ENCODE assay signal across 12 cellular contexts in the genomic region with DNA sequence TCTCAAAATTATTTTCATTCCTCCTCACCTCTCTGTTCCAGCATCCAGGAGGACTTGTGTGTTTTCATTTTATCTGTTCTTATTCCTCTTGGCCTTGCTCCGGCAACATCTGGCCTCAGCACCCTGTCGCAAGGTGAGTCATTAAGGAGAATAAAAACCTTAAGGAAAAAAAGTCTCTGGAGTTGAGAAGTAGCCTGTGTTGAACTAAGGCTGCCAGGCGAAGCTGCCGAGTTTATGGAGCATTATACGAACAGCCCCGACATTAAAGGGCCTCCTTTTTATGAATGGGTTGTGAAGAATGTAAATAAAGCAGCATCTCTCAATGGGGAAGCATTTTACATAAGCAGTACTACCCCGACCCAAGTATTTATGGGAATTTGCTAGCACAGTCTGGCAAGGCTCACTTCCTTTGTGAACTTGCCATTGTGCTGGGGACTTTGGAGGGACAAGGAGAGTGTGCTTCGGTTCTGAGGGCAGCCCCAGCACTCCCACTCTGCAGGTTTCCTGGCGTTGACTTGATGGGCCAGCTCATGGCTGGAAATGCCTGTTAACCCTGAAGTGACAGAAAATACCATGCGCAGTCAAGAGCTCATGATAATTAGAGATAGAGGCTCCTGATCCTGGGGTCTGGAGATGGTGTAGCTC. TPM values are rescaled to one million over a fixed set of nuclear protein-coding genes. Genes with fewer than 3 reads are reported as not detected.
A peak's percentile ranks its signal among the peaks of the same experiment; 100 is the strongest.
DNase-seq lines count a peak whose midpoint lies in the region; FAIRE-seq and TF ChIP-seq lines count a peak whose summit lies in the region.
"Had no signal": no experiment of that assay in that cellular context is flagged by ENCODE, and none has a peak within 500 bp of the region (broad histone marks: within the 10 kb centered on the region; RNA-seq: fewer than 3 reads in every experiment).

No MANE protein-coding gene starts in this region.

- peaks cover 62% of the 10 kb centered on the region for H3K4me1 Mint-ChIP-seq in activated T-cell treated with anti-CD3 and anti-CD28 coated beads, Interleukin-2, amount 50 U/mL, for 24 hours (ENCODE audit: low read depth)

- DNase-seq in activated T-cell treated with anti-CD3 and anti-CD28 coated beads, Interleukin-2, amount 50 U/mL, for 24 hours: no peak
- no peak for DNase-seq in activated T-cell treated with anti-CD3 and anti-CD28 coated beads, Interleukin-2, amount 50 U/mL, for 48 hours
- DNase-seq in UCSD-AML1 (lab: John Stamatoyannopoulos, UW; ENCODE audit: unreplicated experiment): peak; percentile 46
- peak; percentile 64 for DNase-seq in hepatocyte (ENCODE audit: low spot score)
- DNase-seq in activated CD4-positive, alpha-beta T cell treated with anti-CD3 and anti-CD28 coated beads for 1 hour: no peak
- no peak for DNase-seq in RCC 7860 (ENCODE audit: low spot score)
- no peak for DNase-seq in inferior parietal cortex (ENCODE audit: extremely low spot score)
- DNase-seq: SK-N-SH had no signal

- H3K27me3 ChIP-seq in hepatocyte (no peaks in the 10 kb centered on the region), skeletal muscle tissue (ENCODE audit: control insufficient read depth in 3 of 3, insufficient read depth in 3 of 3, low read length in 3 of 3) (no peaks in the 10 kb centered on the region)

- H3K79me2 ChIP-seq in hepatocyte: peaks cover 86% of the 10 kb centered on the region

- no peak overlapping the region for H2AFZ ChIP-seq in hepatocyte

- peaks cover 79% of the 10 kb centered on the region for H4K20me1 ChIP-seq in hepatocyte (ENCODE audit: insufficient read depth, poor library complexity, severe bottlenecking)

- no peaks in the 10 kb centered on the region for H3K9me3 ChIP-seq in hepatocyte (ENCODE audit: low read depth)
- H3K9me3 ChIP-seq in skeletal muscle tissue (ENCODE audit: control insufficient read depth in 3 of 3, low read length in 3 of 3): no peaks in the 10 kb centered on the region
- H3K9me3 ChIP-seq: A549, SK-N-SH had no signal

- 33% methylated on average over 10 of the region's 10 CpGs for WGBS in hepatocyte (ENCODE audit: low lambda C conversion rate, missing lambda C conversion rate)

- H3K9ac ChIP-seq in skeletal muscle tissue (ENCODE audit: low read depth in 1 of 3, low read length in 3 of 3): peak overlapping the region in 1 of 3 donors; percentile 5
- H3K9ac ChIP-seq: SK-N-SH had no signal

- no peaks in the 10 kb centered on the region for H3K9me2 ChIP-seq in hepatocyte (replicated peaks; ENCODE audit: insufficient read depth)
- H3K9me2 ChIP-seq: SK-N-SH had no signal

- no peaks in the 10 kb centered on the region for H3K9me3 Mint-ChIP-seq in activated T-cell treated with anti-CD3 and anti-CD28 coated beads, Interleukin-2, amount 50 U/mL, for 24 hours

- H3K27ac ChIP-seq in hepatocyte (peak overlapping the region; percentile 28), skeletal muscle tissue (ENCODE audit: low read depth, low read length) (peak overlapping the region; percentile 36)
- H3K27ac ChIP-seq: A549 had no signal

- peaks cover 4% of the 10 kb centered on the region for H3K36me3 Mint-ChIP-seq in activated T-cell treated with anti-CD3 and anti-CD28 coated beads, Interleukin-2, amount 50 U/mL, for 24 hours (ENCODE audit: low read depth)

- H3K4me3 Mint-ChIP-seq in activated T-cell treated with anti-CD3 and anti-CD28 coated beads, Interleukin-2, amount 50 U/mL, for 24 hours: no peak overlapping the region

- peak overlapping the region; percentile 58 for H3K27ac Mint-ChIP-seq in activated T-cell treated with anti-CD3 and anti-CD28 coated beads, Interleukin-2, amount 50 U/mL, for 24 hours

- no peak overlapping the region for H3K4me3 ChIP-seq in hepatocyte
- no peak overlapping the region for H3K4me3 ChIP-seq in skeletal muscle tissue (ENCODE audit: low read length in 3 of 3)
- H3K4me3 ChIP-seq: A549, lung had no signal

- H3K4me2 ChIP-seq in hepatocyte: peak overlapping the region; percentile 57
- H3K4me2 ChIP-seq: A549, SK-N-SH had no signal

- no peak for TF ChIP-seq CTCF in hepatocyte (IDR thresholded peaks at IDR 0.05; ENCODE audit: poor library complexity)

- H3K27me3 Mint-ChIP-seq in activated T-cell treated with anti-CD3 and anti-CD28 coated beads, Interleukin-2, amount 50 U/mL, for 24 hours: no peaks in the 10 kb centered on the region

- H3K4me1 ChIP-seq in hepatocyte (ENCODE audit: insufficient read depth) (peaks cover 23% of the 10 kb centered on the region), skeletal muscle tissue (ENCODE audit: control insufficient read depth in 3 of 3, insufficient read depth in 3 of 3, low read length in 3 of 3) (peaks cover 4 to 25% (median 10%) of the 10 kb centered on the region in 3 donors)

- H3K36me3 ChIP-seq in hepatocyte (replicated peaks; ENCODE audit: insufficient read depth, low read depth) (no peaks in the 10 kb centered on the region), skeletal muscle tissue (ENCODE audit: control insufficient read depth in 3 of 3, insufficient read depth in 3 of 3, low read length in 3 of 3) (peaks cover 0 to 3% (median 0%) of the 10 kb centered on the region in 3 donors)

- no peak for FAIRE-seq in RCC 7860 (lab: Jason Lieb, UNC)
- FAIRE-seq: A549, frontal cortex had no signal

RNA-seq across cellular contexts. Expression of a gene that starts 4.8 kb away (rescaled TPM):
- 10.6 and 17.2 TPM in 2 replicates for total RNA-seq in hepatocyte
- polyA plus RNA-seq in hepatocyte: 12.3 and 13.9 TPM in 2 replicates
- total RNA-seq in skeletal muscle tissue: 9.4 TPM

RNA-seq across cellular contexts. Expression of a gene that starts 25.3 kb away (rescaled TPM):
- total RNA-seq in hepatocyte: 15.2 and 16.6 TPM in 2 replicates
- polyA plus RNA-seq in hepatocyte: 15.7 and 16.8 TPM in 2 replicates
- 6.8 TPM for total RNA-seq in skeletal muscle tissue

RNA-seq across cellular contexts. Expression of a gene that starts 39.9 kb away (rescaled TPM):
- total RNA-seq in hepatocyte (27.1 and 31.5 TPM in 2 replicates), skeletal muscle tissue (33.4 TPM)
- 56.6 and 71.6 TPM in 2 replicates for polyA plus RNA-seq in hepatocyte

Comparison
In these comparisons a context has a peak if more than half of its experiments do, and no peak if none do; other contexts are left out.
1. DNase-seq: peak in UCSD-AML1 (single experiment) and hepatocyte (single experiment); none in activated T-cell treated with anti-CD3 and anti-CD28 coated beads, Interleukin-2, amount 50 U/mL, for 24 hours (single experiment), activated T-cell treated with anti-CD3 and anti-CD28 coated beads, Interleukin-2, amount 50 U/mL, for 48 hours (0 of 2), activated CD4-positive, alpha-beta T cell treated with anti-CD3 and anti-CD28 coated beads for 1 hour (single experiment), RCC 7860 (single experiment) and inferior parietal cortex (single experiment).